ENCODE assay signal across 8 cellular contexts in genomic region chr5:65190328-65191053, GRCh38.
DNase-seq lines count a peak whose midpoint lies in the region; ATAC-seq and TF ChIP-seq lines count a peak whose summit lies in the region.

No MANE protein-coding gene starts in this region.

- H3K36me3 Mint-ChIP-seq in CD14-positive monocyte = no peaks in the 10 kb centered on the region
- H3K36me3 Mint-ChIP-seq in CD4-positive, alpha-beta T cell (ENCODE audit: low read depth) = no peaks in the 10 kb centered on the region

- CTCF ChIA-PET in CD4-positive, alpha-beta T cell (lab: Charles Lee) = interaction anchor here (0.8 kb wide), 1 partner anchor 9 kb away, joined by 3 read pairs; no protein-coding TSS in a partner anchor

- TF ChIP-seq EP300 in suprapubic skin (IDR thresholded peaks at IDR 0.05) = no peak

- intact Hi-C loops in CD14-positive monocyte (cut with micrococcal nuclease) = no loop called here
- intact Hi-C loops in CD4-positive, alpha-beta T cell (cut with DNase I, micrococcal nuclease) = no loop called here

- TF ChIP-seq POLR2A in suprapubic skin (IDR thresholded peaks at IDR 0.05) = no peak

- POLR2A ChIA-PET in CD4-positive, alpha-beta T cell (lab: Charles Lee) = no interaction called here

- TF ChIP-seq CTCF in CD14-positive monocyte (IDR thresholded peaks at IDR 0.05) (no peak), suprapubic skin (IDR thresholded peaks at IDR 0.05) (no peak)
- no peak for TF ChIP-seq CTCF in CD4-positive, alpha-beta T cell (IDR thresholded peaks at IDR 0.05)

- H3K27ac ChIP-seq in CD4-positive, alpha-beta T cell (ENCODE audit: low read depth, low read length) = no peak overlapping the region
- H3K27ac ChIP-seq in suprapubic skin = no peak overlapping the region

- H3K27ac Mint-ChIP-seq in CD14-positive monocyte = no peak overlapping the region
- H3K27ac Mint-ChIP-seq in CD4-positive, alpha-beta T cell = no peak overlapping the region

- peak; percentile 60 for ATAC-seq in GM21381 (IDR thresholded peaks at IDR 0.05; ENCODE audit: unreplicated experiment)
- no peak for ATAC-seq in CD4-positive, alpha-beta T cell (ENCODE audit: poor library complexity)

- no peaks in the 10 kb centered on the region for H3K36me3 ChIP-seq in suprapubic skin

- H3K4me3 ChIP-seq in suprapubic skin = no peak overlapping the region

- no peaks in the 10 kb centered on the region for H3K27me3 ChIP-seq in CD4-positive, alpha-beta T cell (ENCODE audit: control insufficient read depth, insufficient read depth, low read length)
- no peaks in the 10 kb centered on the region for H3K27me3 ChIP-seq in suprapubic skin

- H3K4me1 Mint-ChIP-seq in CD14-positive monocyte = no peaks in the 10 kb centered on the region
- H3K4me1 Mint-ChIP-seq in CD4-positive, alpha-beta T cell (ENCODE audit: low read depth) = no peaks in the 10 kb centered on the region

- no peaks in the 10 kb centered on the region for H3K9me3 Mint-ChIP-seq in CD14-positive monocyte
- no peaks in the 10 kb centered on the region for H3K9me3 Mint-ChIP-seq in CD4-positive, alpha-beta T cell

- no peak overlapping the region for H3K4me3 Mint-ChIP-seq in CD14-positive monocyte
- H3K4me3 Mint-ChIP-seq in CD4-positive, alpha-beta T cell = no peak overlapping the region

- peak; percentile 95 for DNase-seq in ELR (ENCODE audit: low read depth)
- peak; percentile 91 for DNase-seq in HT1080 (ENCODE audit: low read depth)
- peak; percentile 99 for DNase-seq in fibroblast of peridontal ligament (ENCODE audit: extremely low read depth)
- no peak for DNase-seq in CD14-positive monocyte (ENCODE audit: low spot score)
- DNase-seq in NCI-H1417 (lab: John Stamatoyannopoulos, UW) = no peak
- no peak for DNase-seq in CD4-positive, alpha-beta T cell
- no peak for DNase-seq in suprapubic skin (ENCODE audit: low spot score in 2 of 2)

- H3K9me3 ChIP-seq in CD4-positive, alpha-beta T cell (ENCODE audit: control insufficient read depth, low read length) = no peaks in the 10 kb centered on the region
- H3K9me3 ChIP-seq in suprapubic skin = no peaks in the 10 kb centered on the region

- no peaks in the 10 kb centered on the region for H3K4me1 ChIP-seq in suprapubic skin

- 64% methylated on average over 3 of the region's 3 CpGs for WGBS in suprapubic skin

- no peaks in the 10 kb centered on the region for H3K27me3 Mint-ChIP-seq in CD14-positive monocyte (ENCODE audit: low read depth in 3 of 3)
- H3K27me3 Mint-ChIP-seq in CD4-positive, alpha-beta T cell = no peaks in the 10 kb centered on the region

Comparison
In these comparisons a context has a peak if more than half of its experiments do, and no peak if none do; other contexts are left out.
1. DNase-seq: peak in ELR (single experiment), HT1080 (single experiment) and fibroblast of peridontal ligament (single experiment); none in CD14-positive monocyte (single experiment), NCI-H1417 (0 of 3), CD4-positive, alpha-beta T cell (0 of 10) and suprapubic skin (0 of 2).